Comparison of ENCODE assay signal across 18 cellular contexts in the genomic region with DNA sequence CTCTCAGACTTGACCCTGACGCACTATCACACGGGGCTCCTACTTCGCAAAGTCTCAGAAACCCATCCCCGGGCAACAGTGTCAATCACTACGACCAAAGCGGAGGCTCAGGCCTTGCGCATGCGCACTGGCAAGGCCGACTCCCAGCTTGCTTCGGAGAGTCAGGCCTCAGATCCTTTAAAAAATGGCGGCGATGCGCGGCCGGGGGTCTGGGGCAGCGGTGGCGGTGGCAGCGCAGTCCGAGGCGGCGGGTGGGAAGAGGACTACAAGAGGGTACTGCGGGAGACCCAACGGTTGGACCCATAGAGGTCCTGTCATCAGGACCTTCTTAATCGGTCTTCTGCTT.
DNase-seq lines count a peak whose midpoint lies in the region; ATAC-seq and TF ChIP-seq lines count a peak whose summit lies in the region.
"Had no signal": no experiment of that assay in that cellular context is flagged by ENCODE, and none has a peak within 500 bp of the region (broad histone marks: within the 10 kb centered on the region; RNA-seq: fewer than 3 reads in every experiment).

No MANE protein-coding gene starts in this region.

- CTCF ChIA-PET in SK-N-SH (lab: Yijun Ruan, JAX) = no interaction called here

- H3K79me2 ChIP-seq in SK-N-SH (ENCODE audit: insufficient read depth) = no peaks in the 10 kb centered on the region

- POLR2A ChIA-PET in SK-N-SH (lab: Yijun Ruan, JAX) = no interaction called here

- H3K36me3 ChIP-seq in SK-N-SH (replicated peaks in 1 of 2; ENCODE audit: control insufficient read depth in 1 of 2, insufficient read depth in 2 of 2, low read length in 1 of 2) = no peaks in the 10 kb centered on the region

- no peaks in the 10 kb centered on the region for H3K9me2 ChIP-seq in SK-N-SH

- H3K4me3 ChIP-seq in SK-N-SH (ENCODE audit: low read depth in 2 of 2, low read length in 1 of 2) = peak overlapping the region in 1 of 2 experiments; percentile 12; a peak in 1 of 4 replicates
- H3K4me3 ChIP-seq: SK-N-MC had no signal

- TF ChIP-seq EP300 in SK-N-SH (IDR thresholded peaks at IDR 0.05; ENCODE audit: borderline replicate concordance in 1 of 2, low read depth in 1 of 2, low read length in 1 of 2) = no peak

- H3K9ac ChIP-seq in SK-N-SH = no peak overlapping the region

- 14% methylated on average over 24 of the region's 24 CpGs for WGBS in SK-N-SH (ENCODE audit: low lambda C conversion rate)

- no peak for TF ChIP-seq CTCF in SK-N-SH (IDR thresholded peaks at IDR 0.05)

- H4K20me1 ChIP-seq in SK-N-SH (ENCODE audit: insufficient read depth) = no peaks in the 10 kb centered on the region

- no peak overlapping the region for H3K4me2 ChIP-seq in SK-N-SH

- H3K9me3 ChIP-seq in SK-N-SH = no peaks in the 10 kb centered on the region

- no peak overlapping the region for H2AFZ ChIP-seq in SK-N-SH (ENCODE audit: low read depth)

- peak; percentile 67 for DNase-seq in SK-N-SH
- DNase-seq in NCI-H1694 treated with DMSO at 0.1 percent for 48 hours (lab: John Stamatoyannopoulos, UW) = peak; percentile 5
- peak; percentile 34 for DNase-seq in RPMI8226
- DNase-seq in AG08395 (ENCODE audit: low spot score) = no peak
- no peak for DNase-seq in activated CD4-positive, alpha-beta T cell treated with anti-CD3 and anti-CD28 coated beads, Interleukin-2, amount 50 U/mL, for 48 hours
- DNase-seq: Calu3, H9, KBM-7, MV-4-11, NCI-H187 treated with DMSO at 0.1 percent for 48 hours, NCI-H345, NCI-H510A treated with DMSO at 0.1 percent for 48 hours, SHP77 treated with DMSO at 0.1 percent for 48 hours, T-helper 2 cell had no signal

- H3F3A ChIP-seq in SK-N-SH (replicated peaks; ENCODE audit: insufficient read depth) = no peaks in the 10 kb centered on the region

- no peak overlapping the region for H3K27ac ChIP-seq in SK-N-SH (ENCODE audit: low read depth in 2 of 2, low read length in 1 of 2)
- H3K27ac ChIP-seq: SK-N-MC had no signal

- TF ChIP-seq RAD21 in SK-N-SH (IDR thresholded peaks at IDR 0.05; ENCODE audit: low read length) = no peak

- H3K4me1 ChIP-seq in SK-N-SH (ENCODE audit: control insufficient read depth in 1 of 2, insufficient read depth in 2 of 2, low read depth in 1 of 2, low read length in 1 of 2) = no peaks in the 10 kb centered on the region; a peak in 1 of 4 replicates

- ATAC-seq in SK-N-SH treated with all-trans-retinoic acid at 6 μM for 48 hours (no peak), HG02981 (IDR thresholded peaks at IDR 0.05; ENCODE audit: unreplicated experiment) (no peak)
- ATAC-seq: Panc1 had no signal

- no peaks in the 10 kb centered on the region for H3K27me3 ChIP-seq in SK-N-SH (ENCODE audit: insufficient read depth)

TF ChIP-seq in SK-N-SH, 30 proteins besides CTCF, POLR2A, EP300 and RAD21:
- TF ChIP-seq MXI1 (IDR thresholded peaks at IDR 0.05; ENCODE audit: low read depth, low read length) = no peak
- no peak for TF ChIP-seq SIN3A (IDR thresholded peaks at IDR 0.05; ENCODE audit: borderline replicate concordance, low read depth, low read length)
- TF ChIP-seq, protein P1, sequence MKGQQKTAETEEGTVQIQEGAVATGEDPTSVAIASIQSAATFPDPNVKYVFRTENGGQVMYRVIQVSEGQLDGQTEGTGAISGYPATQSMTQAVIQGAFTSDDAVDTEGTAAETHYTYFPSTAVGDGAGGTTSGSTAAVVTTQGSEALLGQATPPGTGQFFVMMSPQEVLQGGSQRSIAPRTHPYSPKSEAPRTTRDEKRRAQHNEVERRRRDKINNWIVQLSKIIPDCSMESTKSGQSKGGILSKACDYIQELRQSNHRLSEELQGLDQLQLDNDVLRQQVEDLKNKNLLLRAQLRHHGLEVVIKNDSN (IDR thresholded peaks at IDR 0.05; ENCODE audit: borderline replicate concordance, low read depth) = no peak
- TF ChIP-seq NFIC (IDR thresholded peaks at IDR 0.05; ENCODE audit: borderline replicate concordance) = no peak
- TF ChIP-seq NRF1 (IDR thresholded peaks at IDR 0.05; ENCODE audit: low read depth, low read length) = peak; percentile 41; the same call in 1 of the 2 replicates
- TF ChIP-seq GATA2 (CRISPR knock-in tag; IDR thresholded peaks at IDR 0.05) = no peak

TF ChIP-seq in SK-N-SH treated with all-trans-retinoic acid at 6 μM for 48 hours, 23 proteins besides CTCF, POLR2A, EP300 and RAD21:
- TF ChIP-seq ZNF70 (CRISPR knock-in tag; IDR thresholded peaks at IDR 0.05) (no peak), ZNF8 (CRISPR knock-in tag; IDR thresholded peaks at IDR 0.05) (no peak), CSDC2 (CRISPR knock-in tag; IDR thresholded peaks at IDR 0.05) (no peak), ZFP3 (CRISPR knock-in tag; IDR thresholded peaks at IDR 0.05) (no peak), ZC3H10 (CRISPR knock-in tag; IDR thresholded peaks at IDR 0.05) (no peak)
- TF ChIP-seq, protein P2, sequence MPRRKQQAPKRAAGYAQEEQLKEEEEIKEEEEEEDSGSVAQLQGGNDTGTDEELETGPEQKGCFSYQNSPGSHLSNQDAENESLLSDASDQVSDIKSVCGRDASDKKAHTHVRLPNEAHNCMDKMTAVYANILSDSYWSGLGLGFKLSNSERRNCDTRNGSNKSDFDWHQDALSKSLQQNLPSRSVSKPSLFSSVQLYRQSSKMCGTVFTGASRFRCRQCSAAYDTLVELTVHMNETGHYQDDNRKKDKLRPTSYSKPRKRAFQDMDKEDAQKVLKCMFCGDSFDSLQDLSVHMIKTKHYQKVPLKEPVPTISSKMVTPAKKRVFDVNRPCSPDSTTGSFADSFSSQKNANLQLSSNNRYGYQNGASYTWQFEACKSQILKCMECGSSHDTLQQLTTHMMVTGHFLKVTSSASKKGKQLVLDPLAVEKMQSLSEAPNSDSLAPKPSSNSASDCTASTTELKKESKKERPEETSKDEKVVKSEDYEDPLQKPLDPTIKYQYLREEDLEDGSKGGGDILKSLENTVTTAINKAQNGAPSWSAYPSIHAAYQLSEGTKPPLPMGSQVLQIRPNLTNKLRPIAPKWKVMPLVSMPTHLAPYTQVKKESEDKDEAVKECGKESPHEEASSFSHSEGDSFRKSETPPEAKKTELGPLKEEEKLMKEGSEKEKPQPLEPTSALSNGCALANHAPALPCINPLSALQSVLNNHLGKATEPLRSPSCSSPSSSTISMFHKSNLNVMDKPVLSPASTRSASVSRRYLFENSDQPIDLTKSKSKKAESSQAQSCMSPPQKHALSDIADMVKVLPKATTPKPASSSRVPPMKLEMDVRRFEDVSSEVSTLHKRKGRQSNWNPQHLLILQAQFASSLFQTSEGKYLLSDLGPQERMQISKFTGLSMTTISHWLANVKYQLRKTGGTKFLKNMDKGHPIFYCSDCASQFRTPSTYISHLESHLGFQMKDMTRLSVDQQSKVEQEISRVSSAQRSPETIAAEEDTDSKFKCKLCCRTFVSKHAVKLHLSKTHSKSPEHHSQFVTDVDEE (CRISPR knock-in tag; IDR thresholded peaks at IDR 0.05) = no peak

Comparison
In these comparisons a context has a peak if more than half of its experiments do, and no peak if none do; other contexts are left out.
1. DNase-seq: peak in SK-N-SH (single experiment), NCI-H1694 treated with DMSO at 0.1 percent for 48 hours (single experiment) and RPMI8226 (single experiment); none in AG08395 (single experiment) and activated CD4-positive, alpha-beta T cell treated with anti-CD3 and anti-CD28 coated beads, Interleukin-2, amount 50 U/mL, for 48 hours (0 of 2).